ENCODE assay signal across 22 cellular contexts in the genomic region with DNA sequence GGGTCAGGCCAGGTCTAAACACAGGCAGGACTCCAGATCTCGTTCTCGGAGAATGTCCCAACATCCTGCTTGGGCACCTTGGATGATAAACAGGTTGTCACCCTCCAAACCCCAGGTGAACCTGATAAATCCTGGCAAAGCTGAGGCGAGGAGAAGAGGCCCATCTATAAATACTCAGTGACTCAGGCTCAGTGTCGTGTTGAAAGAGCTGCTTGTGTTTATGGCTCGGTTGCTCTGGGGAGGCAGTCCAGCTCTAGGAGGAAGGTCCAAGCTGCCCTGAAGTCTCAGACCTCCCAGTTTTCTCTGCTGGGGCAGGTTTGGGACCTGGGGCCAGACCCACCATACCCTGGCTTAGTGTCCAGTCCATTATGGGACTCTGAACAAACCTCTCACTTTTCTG. TPM values are rescaled to one million over a fixed set of nuclear protein-coding genes. Genes with fewer than 3 reads are reported as not detected.
DNase-seq lines count a peak whose midpoint lies in the region; ATAC-seq and TF ChIP-seq lines count a peak whose summit lies in the region.
"Had no signal": no experiment of that assay in that cellular context is flagged by ENCODE, and none has a peak within 500 bp of the region (broad histone marks: within the 10 kb centered on the region; RNA-seq: fewer than 3 reads in every experiment).

No MANE protein-coding gene starts in this region.

- H3K4me3 ChIP-seq in GM23248, result no peak overlapping the region
- no peak overlapping the region for H3K4me3 ChIP-seq in RWPE2 (ENCODE audit: severe bottlenecking)
- peak overlapping the region in 1 of 12 donors; percentile 8 for H3K4me3 ChIP-seq in heart left ventricle
- H3K4me3 ChIP-seq: BLaER1 treated with 17β-estradiol and CSF1 and Interleukin-3, amounts not matched to agents 10 nM and 100 nM; smooth muscle cell had no signal

- no peaks in the 10 kb centered on the region for H3K36me3 ChIP-seq in GM23248 (ENCODE audit: low read depth)
- H3K36me3 ChIP-seq in RWPE2 (ENCODE audit: low read depth), result no peaks in the 10 kb centered on the region
- no peaks in the 10 kb centered on the region for H3K36me3 ChIP-seq in heart left ventricle
- H3K36me3 ChIP-seq: BLaER1 treated with 17β-estradiol and CSF1 and Interleukin-3, amounts not matched to agents 10 nM and 100 nM had no signal

- H3K36me3 Mint-ChIP-seq in natural killer cell treated with Interleukin-12 subunit alpha and Interleukin-12 subunit beta and Interleukin-15 and Interleukin-18, amount 100 ng/mL, for 72 hours, result no peaks in the 10 kb centered on the region
- H3K36me3 Mint-ChIP-seq: stimulated activated naive B cell treated with anti-CD40 and anti-IgM and Interleukin-4, amounts not matched to agents 10 μg/mL and 1 μg/mL and 100 μg/mL, for 72 hours had no signal

- H3K27me3 Mint-ChIP-seq in natural killer cell treated with Interleukin-12 subunit alpha and Interleukin-12 subunit beta and Interleukin-15 and Interleukin-18, amount 100 ng/mL, for 72 hours, result peaks cover 22 to 37% of the 10 kb centered on the region in 2 donors

- peak; percentile 64 for DNase-seq in GM23248
- DNase-seq in RWPE2 (ENCODE audit: low spot score), result no peak
- DNase-seq in heart left ventricle, result peak in 4 of 5 donors; percentile 48 to 72 (median 58)
- peak; percentile 57 for DNase-seq in renal cortical epithelial cell (ENCODE audit: low read depth)
- no peak for DNase-seq in hippocampal formation (lab: John Stamatoyannopoulos, UW)
- no peak for DNase-seq in NCI-H146 (lab: John Stamatoyannopoulos, UW)
- no peak for DNase-seq in natural killer cell treated with Interleukin-12 subunit alpha and Interleukin-12 subunit beta and Interleukin-15 and Interleukin-18, amount 100 ng/mL, for 72 hours (ENCODE audit: low spot score)
- no peak for DNase-seq in GM19240 (ENCODE audit: insufficient read length, low spot score)
- DNase-seq: activated gamma-delta T cell treated with Interleukin-2 at 50 U/mL for 16 hours; aorta; cortex of kidney; DMS53; head of caudate nucleus; kidney glomerular epithelial cell; NCI-H1048; stimulated activated naive B cell treated with anti-CD40 and anti-IgM and Interleukin-4, amounts not matched to agents 10 μg/mL and 1 μg/mL and 100 μg/mL, for 72 hours had no signal

- H3K9me3 ChIP-seq in GM23248 (ENCODE audit: low read depth) (no peaks in the 10 kb centered on the region), RWPE2 (ENCODE audit: severe bottlenecking) (no peaks in the 10 kb centered on the region), heart left ventricle (no peaks in the 10 kb centered on the region)
- H3K9me3 ChIP-seq: BLaER1 treated with 17β-estradiol and CSF1 and Interleukin-3, amounts not matched to agents 10 nM and 100 nM had no signal

- no peak overlapping the region for H3K9ac ChIP-seq in GM23248
- H3K9ac ChIP-seq: BLaER1 treated with 17β-estradiol and CSF1 and Interleukin-3, amounts not matched to agents 10 nM and 100 nM had no signal

- no peaks in the 10 kb centered on the region for H3K79me2 ChIP-seq in GM23248 (ENCODE audit: insufficient read depth)

- no peak overlapping the region for H3K27ac ChIP-seq in GM23248
- no peak overlapping the region for H3K27ac ChIP-seq in RWPE2 (ENCODE audit: poor library complexity, severe bottlenecking)
- peak overlapping the region; percentile 67 to 93 (median 78) for H3K27ac ChIP-seq in heart left ventricle
- H3K27ac ChIP-seq: BLaER1 treated with 17β-estradiol and CSF1 and Interleukin-3, amounts not matched to agents 10 nM and 100 nM; epithelial cell of prostate had no signal

- H3F3A ChIP-seq in GM23248 (ENCODE audit: insufficient read depth), result no peaks in the 10 kb centered on the region

- WGBS in GM23248 (ENCODE audit: low coverage in 1 of 2, low lambda C conversion rate in 2 of 2, missing lambda C conversion rate in 2 of 2), 2 experiments, result 36 to 41% methylated on average over 5 of the region's 5 CpGs
- WGBS in heart left ventricle, 4 donors, result 29 to 35% (median 32%) methylated on average over 4 to 5 of the region's 5 CpGs

- H3K4me1 Mint-ChIP-seq in natural killer cell treated with Interleukin-12 subunit alpha and Interleukin-12 subunit beta and Interleukin-15 and Interleukin-18, amount 100 ng/mL, for 72 hours (ENCODE audit: low read depth in 2 of 2), result no peaks in the 10 kb centered on the region
- H3K4me1 Mint-ChIP-seq: stimulated activated naive B cell treated with anti-CD40 and anti-IgM and Interleukin-4, amounts not matched to agents 10 μg/mL and 1 μg/mL and 100 μg/mL, for 72 hours had no signal

- no peak overlapping the region for H3K4me3 Mint-ChIP-seq in natural killer cell treated with Interleukin-12 subunit alpha and Interleukin-12 subunit beta and Interleukin-15 and Interleukin-18, amount 100 ng/mL, for 72 hours
- H3K4me3 Mint-ChIP-seq: stimulated activated naive B cell treated with anti-CD40 and anti-IgM and Interleukin-4, amounts not matched to agents 10 μg/mL and 1 μg/mL and 100 μg/mL, for 72 hours had no signal

- no peak overlapping the region for H3K27ac Mint-ChIP-seq in natural killer cell treated with Interleukin-12 subunit alpha and Interleukin-12 subunit beta and Interleukin-15 and Interleukin-18, amount 100 ng/mL, for 72 hours
- H3K27ac Mint-ChIP-seq: stimulated activated naive B cell treated with anti-CD40 and anti-IgM and Interleukin-4, amounts not matched to agents 10 μg/mL and 1 μg/mL and 100 μg/mL, for 72 hours had no signal

- no peak overlapping the region for H3K4me2 ChIP-seq in GM23248 (ENCODE audit: unreplicated experiment)
- H3K4me2 ChIP-seq: BLaER1 treated with 17β-estradiol and CSF1 and Interleukin-3, amounts not matched to agents 10 nM and 100 nM; smooth muscle cell had no signal

- ATAC-seq in RWPE2 (ENCODE audit: low read depth) (peak; percentile 46; the same call in 2 of the 3 replicates), heart left ventricle (peak; percentile 83 to 86 (median 84))
- ATAC-seq in natural killer cell treated with Interleukin-12 subunit alpha and Interleukin-12 subunit beta and Interleukin-15 and Interleukin-18, amount 100 ng/mL, for 72 hours, result no peak
- ATAC-seq: HepG2; stimulated activated naive B cell treated with anti-CD40 and anti-IgM and Interleukin-4, amounts not matched to agents 10 μg/mL and 1 μg/mL and 100 μg/mL, for 72 hours had no signal

- H2AFZ ChIP-seq in GM23248, result no peak overlapping the region

- no peak for TF ChIP-seq CTCF in RWPE2 (IDR thresholded peaks at IDR 0.05; ENCODE audit: poor library complexity, severe bottlenecking)
- TF ChIP-seq CTCF in heart left ventricle (IDR thresholded peaks at IDR 0.05), result no peak

- in situ Hi-C loops in GM23248 (cut with MboI), result no loop called here

- H3K9me3 Mint-ChIP-seq in natural killer cell treated with Interleukin-12 subunit alpha and Interleukin-12 subunit beta and Interleukin-15 and Interleukin-18, amount 100 ng/mL, for 72 hours, result no peaks in the 10 kb centered on the region
- H3K9me3 Mint-ChIP-seq: stimulated activated naive B cell treated with anti-CD40 and anti-IgM and Interleukin-4, amounts not matched to agents 10 μg/mL and 1 μg/mL and 100 μg/mL, for 72 hours had no signal

- H3K27me3 ChIP-seq in GM23248 (replicated peaks; ENCODE audit: insufficient read depth) (peaks cover 5% of the 10 kb centered on the region), RWPE2 (ENCODE audit: insufficient read depth, poor library complexity, severe bottlenecking) (no peaks in the 10 kb centered on the region), heart left ventricle (no peaks in the 10 kb centered on the region)
- H3K27me3 ChIP-seq: BLaER1 treated with 17β-estradiol and CSF1 and Interleukin-3, amounts not matched to agents 10 nM and 100 nM had no signal

- no peaks in the 10 kb centered on the region for H3K9me2 ChIP-seq in GM23248 (ENCODE audit: insufficient read depth)

- no peaks in the 10 kb centered on the region for H4K20me1 ChIP-seq in GM23248 (ENCODE audit: insufficient read depth)
- H4K20me1 ChIP-seq: BLaER1 treated with 17β-estradiol and CSF1 and Interleukin-3, amounts not matched to agents 10 nM and 100 nM had no signal

- intact Hi-C loops in heart left ventricle (cut with DNase I), result loop anchor here in 1 of 10 donors (1.0 to 5.0 kb wide), 2 partner anchors 16 to 46 kb away; partner anchors contain the start of gene TRIM63

- TF ChIP-seq POLR2A in heart left ventricle (IDR thresholded peaks at IDR 0.05), result peak in 1 of 2 donors; percentile 48

- H3K4me1 ChIP-seq in GM23248 (ENCODE audit: insufficient read depth) (no peaks in the 10 kb centered on the region), RWPE2 (ENCODE audit: insufficient read depth, poor library complexity, severe bottlenecking) (no peaks in the 10 kb centered on the region), heart left ventricle (peaks cover 0 to 37% (median 0%) of the 10 kb centered on the region in 12 donors)

RNA-seq across cellular contexts. Expression of gene TRIM63, which starts 15.8 kb away (rescaled TPM):
- not detected in 2 replicates for total RNA-seq in GM23248 (2014; rRNA removed; shearing (Covaris generic))
- polyA plus RNA-seq in GM23248 (2016; fragmentation: Nextera tagmentation; extraction: Ambion mirVana), result not detected in 2 replicates
- total RNA-seq in heart left ventricle, result 100 to 1,000 TPM; 136 to 598 (median 196) TPM
- polyA plus RNA-seq in heart left ventricle, result 100 to 1,000 TPM; 277 to 444 TPM
- not detected in 2 replicates for total RNA-seq in renal cortical epithelial cell
- not detected for total RNA-seq in natural killer cell treated with Interleukin-12 subunit alpha and Interleukin-12 subunit beta and Interleukin-15 and Interleukin-18, amount 100 ng/mL, for 72 hours
- total RNA-seq: HepG2, osteocyte, smooth muscle cell had no signal
- polyA plus RNA-seq: HepG2 had no signal

RNA-seq across cellular contexts. Expression of gene PDIK1L, which starts 28.4 kb away (rescaled TPM):
- total RNA-seq in GM23248 (2014; rRNA removed; shearing (Covaris generic)), result 6.6 and 6.8 TPM in 2 replicates
- polyA plus RNA-seq in GM23248 (2016; fragmentation: Nextera tagmentation; extraction: Ambion mirVana) (2.9 and 3.5 TPM in 2 replicates), heart left ventricle (1 to 10 TPM; 2.1 to 2.7 TPM)
- total RNA-seq in heart left ventricle (1 to 10 TPM; 3.9 to 9.3 (median 6.0) TPM), renal cortical epithelial cell (4.7 and 5.6 TPM in 2 replicates)
- 1 to 10 TPM; 8.8 to 9.0 TPM for total RNA-seq in natural killer cell treated with Interleukin-12 subunit alpha and Interleukin-12 subunit beta and Interleukin-15 and Interleukin-18, amount 100 ng/mL, for 72 hours

RNA-seq across cellular contexts. Expression of gene SLC30A2, which starts 37.3 kb away (rescaled TPM):
- total RNA-seq in GM23248 (2014; rRNA removed; shearing (Covaris generic)), result not detected in 2 replicates
- polyA plus RNA-seq in GM23248 (2016; fragmentation: Nextera tagmentation; extraction: Ambion mirVana), result 0.14 TPM in 1 of 2 replicates, not detected in the other
- total RNA-seq in heart left ventricle, result 10 to 100 TPM in 4 of 9 donors, 1 to 10 TPM in 5; 2.9 to 18.0 (median 6.5) TPM
- polyA plus RNA-seq in heart left ventricle, result 1 to 10 TPM; 3.4 to 3.7 TPM
- 1.1 and 1.4 TPM in 2 replicates for total RNA-seq in renal cortical epithelial cell
- not detected for total RNA-seq in natural killer cell treated with Interleukin-12 subunit alpha and Interleukin-12 subunit beta and Interleukin-15 and Interleukin-18, amount 100 ng/mL, for 72 hours
- total RNA-seq: aorta, HepG2, osteocyte, SK-MEL-5 had no signal
- polyA plus RNA-seq: HepG2 had no signal

Comparison
In these comparisons a context has a peak if more than half of its experiments do, and no peak if none do; other contexts are left out.
1. DNase-seq: peak in GM23248 (single experiment), heart left ventricle (4 of 5) and renal cortical epithelial cell (single experiment); none in RWPE2 (single experiment), hippocampal formation (0 of 2), NCI-H146 (single experiment), natural killer cell treated with Interleukin-12 subunit alpha and Interleukin-12 subunit beta and Interleukin-15 and Interleukin-18, amount 100 ng/mL, for 72 hours (single experiment) and GM19240 (single experiment).
2. H3K27ac ChIP-seq: peak in heart left ventricle (12 of 12); none in GM23248 (single experiment) and RWPE2 (single experiment).
3. ATAC-seq: peak in RWPE2 (single experiment) and heart left ventricle (4 of 4); none in natural killer cell treated with Interleukin-12 subunit alpha and Interleukin-12 subunit beta and Interleukin-15 and Interleukin-18, amount 100 ng/mL, for 72 hours (0 of 2).
4. RNA of gene TRIM63, which starts 15.8 kb away (total RNA-seq): 136 to 598 TPM in heart left ventricle; not detected in GM23248, not detected in renal cortical epithelial cell and not detected in natural killer cell treated with Interleukin-12 subunit alpha and Interleukin-12 subunit beta and Interleukin-15 and Interleukin-18, amount 100 ng/mL, for 72 hours; every median in the first group is over 100 times any median in the second.